ENCODE assay signal across 1 cellular context in the genomic region with DNA sequence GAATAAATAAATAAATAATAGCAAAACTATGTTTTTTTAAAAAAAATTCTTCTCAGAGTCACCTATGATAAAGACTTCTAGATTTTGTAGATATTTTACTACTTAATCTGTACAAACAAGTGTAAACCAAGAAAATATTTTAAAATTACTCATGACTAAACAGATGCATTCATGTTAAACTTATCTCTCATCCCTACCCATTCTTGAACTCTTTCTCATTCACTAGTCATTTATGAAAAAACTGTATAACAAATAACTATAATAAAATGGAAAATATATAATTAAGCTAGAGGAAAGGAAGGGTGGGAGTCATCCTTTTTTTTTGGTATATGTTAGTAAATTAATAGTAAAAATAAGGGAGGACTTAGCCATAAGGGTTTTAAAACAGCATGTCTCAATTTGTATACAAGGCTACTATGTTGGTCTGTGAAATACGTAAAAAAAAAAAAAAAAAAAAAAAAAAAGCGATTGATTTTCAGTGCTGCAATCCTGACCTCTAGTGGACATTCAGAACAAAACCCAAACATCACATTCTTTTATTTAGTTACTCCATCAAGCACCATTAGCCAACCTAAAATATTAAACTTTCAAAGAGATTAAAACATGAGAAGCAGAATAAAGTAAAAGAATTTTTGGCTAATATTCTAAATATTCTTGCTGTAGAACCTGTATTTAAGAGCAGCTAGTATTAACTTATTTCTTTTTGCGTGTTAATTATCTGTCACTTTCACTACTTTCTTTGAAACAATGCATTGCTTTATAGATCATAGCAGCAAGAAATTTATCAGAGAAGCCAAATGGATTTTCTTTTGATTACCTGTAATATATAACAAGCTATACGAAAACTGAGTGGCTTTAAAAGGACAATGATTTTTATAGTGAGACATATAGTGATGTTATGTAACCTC.
A peak's percentile ranks its signal among the peaks of the same experiment; 100 is the strongest.
TF ChIP-seq lines count a peak whose summit lies in the region.

No MANE protein-coding gene starts in this region.

TF ChIP-seq in GM12878, 131 proteins besides CTCF, POLR2A, EP300 and RAD21 (continued from another document):
- TF ChIP-seq, protein P1, sequence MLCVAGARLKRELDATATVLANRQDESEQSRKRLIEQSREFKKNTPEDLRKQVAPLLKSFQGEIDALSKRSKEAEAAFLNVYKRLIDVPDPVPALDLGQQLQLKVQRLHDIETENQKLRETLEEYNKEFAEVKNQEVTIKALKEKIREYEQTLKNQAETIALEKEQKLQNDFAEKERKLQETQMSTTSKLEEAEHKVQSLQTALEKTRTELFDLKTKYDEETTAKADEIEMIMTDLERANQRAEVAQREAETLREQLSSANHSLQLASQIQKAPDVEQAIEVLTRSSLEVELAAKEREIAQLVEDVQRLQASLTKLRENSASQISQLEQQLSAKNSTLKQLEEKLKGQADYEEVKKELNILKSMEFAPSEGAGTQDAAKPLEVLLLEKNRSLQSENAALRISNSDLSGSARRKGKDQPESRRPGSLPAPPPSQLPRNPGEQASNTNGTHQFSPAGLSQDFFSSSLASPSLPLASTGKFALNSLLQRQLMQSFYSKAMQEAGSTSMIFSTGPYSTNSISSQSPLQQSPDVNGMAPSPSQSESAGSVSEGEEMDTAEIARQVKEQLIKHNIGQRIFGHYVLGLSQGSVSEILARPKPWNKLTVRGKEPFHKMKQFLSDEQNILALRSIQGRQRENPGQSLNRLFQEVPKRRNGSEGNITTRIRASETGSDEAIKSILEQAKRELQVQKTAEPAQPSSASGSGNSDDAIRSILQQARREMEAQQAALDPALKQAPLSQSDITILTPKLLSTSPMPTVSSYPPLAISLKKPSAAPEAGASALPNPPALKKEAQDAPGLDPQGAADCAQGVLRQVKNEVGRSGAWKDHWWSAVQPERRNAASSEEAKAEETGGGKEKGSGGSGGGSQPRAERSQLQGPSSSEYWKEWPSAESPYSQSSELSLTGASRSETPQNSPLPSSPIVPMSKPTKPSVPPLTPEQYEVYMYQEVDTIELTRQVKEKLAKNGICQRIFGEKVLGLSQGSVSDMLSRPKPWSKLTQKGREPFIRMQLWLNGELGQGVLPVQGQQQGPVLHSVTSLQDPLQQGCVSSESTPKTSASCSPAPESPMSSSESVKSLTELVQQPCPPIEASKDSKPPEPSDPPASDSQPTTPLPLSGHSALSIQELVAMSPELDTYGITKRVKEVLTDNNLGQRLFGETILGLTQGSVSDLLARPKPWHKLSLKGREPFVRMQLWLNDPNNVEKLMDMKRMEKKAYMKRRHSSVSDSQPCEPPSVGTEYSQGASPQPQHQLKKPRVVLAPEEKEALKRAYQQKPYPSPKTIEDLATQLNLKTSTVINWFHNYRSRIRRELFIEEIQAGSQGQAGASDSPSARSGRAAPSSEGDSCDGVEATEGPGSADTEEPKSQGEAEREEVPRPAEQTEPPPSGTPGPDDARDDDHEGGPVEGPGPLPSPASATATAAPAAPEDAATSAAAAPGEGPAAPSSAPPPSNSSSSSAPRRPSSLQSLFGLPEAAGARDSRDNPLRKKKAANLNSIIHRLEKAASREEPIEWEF (IDR thresholded peaks at IDR 0.05; ENCODE audit: insufficient replicate concordance, low read depth, low read length) = peak; percentile 12
- no peak for TF ChIP-seq RBBP5 (conservative IDR thresholded peaks at IDR 0.05)
- TF ChIP-seq PML (IDR thresholded peaks at IDR 0.05; ENCODE audit: low read length) = no peak
- TF ChIP-seq JUNB (IDR thresholded peaks at IDR 0.05) = no peak
- TF ChIP-seq ETV6 (conservative IDR thresholded peaks at IDR 0.05 in 1 of 2, IDR thresholded peaks at IDR 0.05 in 1 of 2; ENCODE audit: borderline replicate concordance in 1 of 2, low read depth in 1 of 2) = no peak
- TF ChIP-seq, protein P2, sequence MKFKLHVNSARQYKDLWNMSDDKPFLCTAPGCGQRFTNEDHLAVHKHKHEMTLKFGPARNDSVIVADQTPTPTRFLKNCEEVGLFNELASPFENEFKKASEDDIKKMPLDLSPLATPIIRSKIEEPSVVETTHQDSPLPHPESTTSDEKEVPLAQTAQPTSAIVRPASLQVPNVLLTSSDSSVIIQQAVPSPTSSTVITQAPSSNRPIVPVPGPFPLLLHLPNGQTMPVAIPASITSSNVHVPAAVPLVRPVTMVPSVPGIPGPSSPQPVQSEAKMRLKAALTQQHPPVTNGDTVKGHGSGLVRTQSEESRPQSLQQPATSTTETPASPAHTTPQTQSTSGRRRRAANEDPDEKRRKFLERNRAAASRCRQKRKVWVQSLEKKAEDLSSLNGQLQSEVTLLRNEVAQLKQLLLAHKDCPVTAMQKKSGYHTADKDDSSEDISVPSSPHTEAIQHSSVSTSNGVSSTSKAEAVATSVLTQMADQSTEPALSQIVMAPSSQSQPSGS (IDR thresholded peaks at IDR 0.05; ENCODE audit: low read length) = no peak
- peak; percentile 99 for TF ChIP-seq ZNF384 (IDR thresholded peaks at IDR 0.05; ENCODE audit: borderline replicate concordance, low read depth, low read length)
- peak; percentile 65; the same call in 1 of the 2 replicates for TF ChIP-seq SMC3 (IDR thresholded peaks at IDR 0.05; ENCODE audit: borderline replicate concordance, low read length)
- TF ChIP-seq NRF1 (conservative IDR thresholded peaks at IDR 0.05; ENCODE audit: low read depth, low read length) = no peak
